Comparison of ENCODE assay signal across 1 cellular context in the genomic region with DNA sequence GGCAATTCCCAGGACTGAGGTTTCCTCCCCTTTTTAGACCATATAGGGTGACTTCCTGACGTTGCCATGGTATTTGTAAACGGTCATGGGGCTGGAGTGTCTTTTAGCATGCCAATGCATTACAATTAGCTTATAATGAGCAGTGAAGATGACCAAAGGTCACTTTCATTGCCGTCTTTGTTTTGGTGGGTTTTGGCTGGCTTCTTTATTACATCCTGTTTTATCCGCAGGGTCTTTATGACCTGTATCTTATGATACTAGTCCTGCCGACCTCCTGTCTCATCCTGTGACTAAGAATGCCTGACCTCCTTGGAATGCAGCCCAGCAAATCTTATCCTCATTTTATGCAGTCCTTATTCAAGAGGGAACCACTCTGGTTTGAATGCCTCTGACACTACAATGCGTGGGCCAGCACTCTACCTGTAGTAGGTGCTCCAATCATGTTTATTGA.
TF ChIP-seq lines count a peak whose summit lies in the region.

No MANE protein-coding gene starts in this region.

TF ChIP-seq in WTC11, 78 proteins besides CTCF, POLR2A, EP300 and RAD21 (continued from another document):
- TF ChIP-seq, protein P1, sequence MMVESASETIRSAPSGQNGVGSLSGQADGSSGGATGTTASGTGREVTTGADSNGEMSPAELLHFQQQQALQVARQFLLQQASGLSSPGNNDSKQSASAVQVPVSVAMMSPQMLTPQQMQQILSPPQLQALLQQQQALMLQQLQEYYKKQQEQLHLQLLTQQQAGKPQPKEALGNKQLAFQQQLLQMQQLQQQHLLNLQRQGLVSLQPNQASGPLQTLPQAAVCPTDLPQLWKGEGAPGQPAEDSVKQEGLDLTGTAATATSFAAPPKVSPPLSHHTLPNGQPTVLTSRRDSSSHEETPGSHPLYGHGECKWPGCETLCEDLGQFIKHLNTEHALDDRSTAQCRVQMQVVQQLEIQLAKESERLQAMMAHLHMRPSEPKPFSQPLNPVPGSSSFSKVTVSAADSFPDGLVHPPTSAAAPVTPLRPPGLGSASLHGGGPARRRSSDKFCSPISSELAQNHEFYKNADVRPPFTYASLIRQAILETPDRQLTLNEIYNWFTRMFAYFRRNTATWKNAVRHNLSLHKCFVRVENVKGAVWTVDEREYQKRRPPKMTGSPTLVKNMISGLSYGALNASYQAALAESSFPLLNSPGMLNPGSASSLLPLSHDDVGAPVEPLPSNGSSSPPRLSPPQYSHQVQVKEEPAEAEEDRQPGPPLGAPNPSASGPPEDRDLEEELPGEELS (CRISPR knock-in tag; IDR thresholded peaks at IDR 0.05): no peak
